In the genomic region with DNA sequence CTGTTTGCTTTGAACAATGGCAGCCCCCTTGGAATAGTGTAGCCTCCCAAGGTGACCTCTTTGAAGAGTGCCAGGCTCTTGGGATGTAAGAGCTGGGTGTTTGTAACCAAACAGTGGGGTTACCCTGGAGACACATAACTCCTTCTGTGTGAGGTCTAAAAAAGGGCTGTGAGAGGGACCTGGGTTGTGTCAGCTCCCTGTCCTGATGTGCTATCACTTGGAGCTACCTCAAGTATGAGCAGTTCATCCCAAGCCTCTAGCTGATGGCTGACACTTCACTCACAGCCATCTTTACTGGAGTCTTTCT, we compare ENCODE assay signal across 11 cellular contexts. TPM values are rescaled to one million over a fixed set of nuclear protein-coding genes. Genes with fewer than 3 reads are reported as not detected.
A peak's percentile ranks its signal among the peaks of the same experiment; 100 is the strongest.
DNase-seq lines count a peak whose midpoint lies in the region; ATAC-seq and TF ChIP-seq lines count a peak whose summit lies in the region.
"Had no signal": no experiment of that assay in that cellular context is flagged by ENCODE, and none has a peak within 500 bp of the region (broad histone marks: within the 10 kb centered on the region; RNA-seq: fewer than 3 reads in every experiment).

No MANE protein-coding gene starts in this region.

- no peak for DNase-seq in colonic mucosa
- DNase-seq in islet precursor cell, result peak; percentile 44
- DNase-seq in spleen, result no peak
- no peak for DNase-seq in stimulated activated CD4-positive, alpha-beta T cell treated with anti-CD3 and anti-CD28 coated beads, Interleukin-2, amount 100 ng/mL, for 48 hours
- no peak for DNase-seq in GM10266 (ENCODE audit: extremely low spot score)
- DNase-seq: Karpas-422; naive thymus-derived CD4-positive, alpha-beta T cell; NCI-H1930 had no signal

- intact Hi-C loops in colonic mucosa (cut with DNase I), result no loop called here
- intact Hi-C loops in spleen (cut with DNase I; ENCODE audit: low total_unique reads), result no loop called here

- ATAC-seq in GM19397 (IDR thresholded peaks at IDR 0.05; ENCODE audit: unreplicated experiment) (no peak), HG03159 (IDR thresholded peaks at IDR 0.05; ENCODE audit: unreplicated experiment) (no peak)
- ATAC-seq: naive thymus-derived CD4-positive, alpha-beta T cell had no signal

- H3K4me3 ChIP-seq in HUES48 (ENCODE audit: low read depth, low read length) (no peak overlapping the region), colonic mucosa (no peak overlapping the region), spleen (no peak overlapping the region)

- TF ChIP-seq POLR2A in spleen (IDR thresholded peaks at IDR 0.05), result no peak

- H3K4me1 ChIP-seq in HUES48 (ENCODE audit: control insufficient read depth, insufficient read depth, low read length) (peaks cover 14% of the 10 kb centered on the region), colonic mucosa (no peaks in the 10 kb centered on the region), spleen (peaks cover 0 to 16% (median 9%) of the 10 kb centered on the region in 6 donors)

- H3K27ac ChIP-seq in HUES48 (ENCODE audit: low read depth, low read length) (peak overlapping the region; percentile 65), colonic mucosa (peak overlapping the region; percentile 58), spleen (peak overlapping the region in 7 of 8 donors; percentile 46 to 69 (median 57))

- peaks cover 3% of the 10 kb centered on the region; the same call in 1 of the 2 replicates for H3K9me3 ChIP-seq in HUES48 (ENCODE audit: control insufficient read depth, insufficient read depth, low read length)
- no peaks in the 10 kb centered on the region for H3K9me3 ChIP-seq in colonic mucosa
- peaks cover 0 to 11% (median 0%) of the 10 kb centered on the region in 8 donors for H3K9me3 ChIP-seq in spleen

- H3K36me3 ChIP-seq in HUES48 (ENCODE audit: control insufficient read depth, insufficient read depth, low read length), result no peaks in the 10 kb centered on the region
- H3K36me3 ChIP-seq in colonic mucosa, result no peaks in the 10 kb centered on the region
- no peaks in the 10 kb centered on the region for H3K36me3 ChIP-seq in spleen

- H3K9ac ChIP-seq in HUES48 (ENCODE audit: low read depth, low read length) (no peak overlapping the region), colonic mucosa (ENCODE audit: low read depth in 2 of 2, low read length in 2 of 2) (peak overlapping the region in 1 of 2 donors; percentile 4)

- TF ChIP-seq CTCF in colonic mucosa (IDR thresholded peaks at IDR 0.05), result no peak
- TF ChIP-seq CTCF in spleen (IDR thresholded peaks at IDR 0.05 in 8 of 11, conservative IDR thresholded peaks at IDR 0.05 in 3 of 11), result no peak
- TF ChIP-seq CTCF in GM10266 (IDR thresholded peaks at IDR 0.05; ENCODE audit: control insufficient read depth, insufficient read depth, low read depth, missing control alignments), result no peak

- H3K27me3 ChIP-seq in HUES48 (ENCODE audit: control insufficient read depth, insufficient read depth, low read length) (no peaks in the 10 kb centered on the region), colonic mucosa (no peaks in the 10 kb centered on the region), spleen (replicated peaks in 1 of 7) (no peaks in the 10 kb centered on the region)

RNA-seq across cellular contexts. Expression of a gene that starts 40.2 kb away (rescaled TPM):
- total RNA-seq in colonic mucosa (10 to 100 TPM in 1 of 2 donors, 1 to 10 TPM in 1; 3.4 to 13.4 TPM), spleen (10 to 100 TPM; 16.5 to 47.5 (median 24.0) TPM)
- 1 to 10 TPM; 2.1 to 7.9 (median 3.1) TPM for polyA plus RNA-seq in spleen
